ENCODE assay signal across 1 cellular context in the genomic region with DNA sequence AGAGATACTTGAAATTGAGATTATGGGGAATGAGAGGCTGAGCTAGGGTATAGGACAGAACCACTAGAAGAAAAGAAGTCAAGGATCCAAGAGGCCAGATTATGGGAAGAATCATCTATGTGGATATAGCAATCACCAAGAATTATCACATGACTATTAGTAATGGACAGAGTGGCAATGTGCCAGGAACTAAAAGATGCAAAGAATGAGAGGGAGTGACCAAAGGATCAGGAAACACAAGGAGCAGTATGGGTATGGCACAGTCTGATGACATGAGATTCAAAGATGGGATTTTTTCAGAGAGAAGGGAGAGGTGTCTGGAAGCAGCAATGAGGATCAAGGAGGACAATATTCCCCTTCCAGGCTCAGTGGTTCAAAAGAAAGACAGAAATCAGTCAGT.
TF ChIP-seq lines count a peak whose summit lies in the region.

No MANE protein-coding gene starts in this region.

TF ChIP-seq in HEK293, 187 proteins besides CTCF, POLR2A, EP300 and RAD21 (continued from another document):
- TF ChIP-seq, protein P1, sequence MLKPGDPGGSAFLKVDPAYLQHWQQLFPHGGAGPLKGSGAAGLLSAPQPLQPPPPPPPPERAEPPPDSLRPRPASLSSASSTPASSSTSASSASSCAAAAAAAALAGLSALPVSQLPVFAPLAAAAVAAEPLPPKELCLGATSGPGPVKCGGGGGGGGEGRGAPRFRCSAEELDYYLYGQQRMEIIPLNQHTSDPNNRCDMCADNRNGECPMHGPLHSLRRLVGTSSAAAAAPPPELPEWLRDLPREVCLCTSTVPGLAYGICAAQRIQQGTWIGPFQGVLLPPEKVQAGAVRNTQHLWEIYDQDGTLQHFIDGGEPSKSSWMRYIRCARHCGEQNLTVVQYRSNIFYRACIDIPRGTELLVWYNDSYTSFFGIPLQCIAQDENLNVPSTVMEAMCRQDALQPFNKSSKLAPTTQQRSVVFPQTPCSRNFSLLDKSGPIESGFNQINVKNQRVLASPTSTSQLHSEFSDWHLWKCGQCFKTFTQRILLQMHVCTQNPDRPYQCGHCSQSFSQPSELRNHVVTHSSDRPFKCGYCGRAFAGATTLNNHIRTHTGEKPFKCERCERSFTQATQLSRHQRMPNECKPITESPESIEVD (tag by site-specific recombination; IDR thresholded peaks at IDR 0.05) = no peak
- TF ChIP-seq ZNF548 (tag by site-specific recombination; IDR thresholded peaks at IDR 0.05) (no peak), ZNF768 (tag by site-specific recombination; IDR thresholded peaks at IDR 0.05) (no peak)
